In the genomic region with DNA sequence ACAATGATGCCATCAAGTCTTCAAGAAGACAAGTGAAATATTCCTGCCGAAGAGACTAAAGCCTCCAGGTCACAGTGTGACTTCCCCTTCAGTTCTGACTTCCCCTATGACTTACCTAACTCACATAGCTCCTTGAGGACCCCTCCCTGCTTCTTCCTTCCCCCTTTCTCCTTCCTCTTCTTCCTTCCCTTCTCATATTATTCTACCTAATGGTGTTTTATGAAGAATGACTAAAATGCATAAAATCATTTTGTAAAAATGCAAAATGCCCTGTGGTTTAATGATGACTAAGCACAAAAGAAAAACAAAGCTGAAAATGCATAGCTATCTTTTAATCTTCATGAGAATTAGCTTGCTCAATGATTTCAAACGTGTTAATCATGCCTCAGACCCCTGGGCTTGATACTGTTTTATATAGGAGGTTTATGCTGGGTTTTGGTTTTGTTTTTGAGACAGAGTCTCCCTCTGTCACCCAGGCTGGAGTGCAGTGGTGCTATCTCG, we compare ENCODE assay signal across 10 cellular contexts. TPM values are rescaled to one million over a fixed set of nuclear protein-coding genes. Genes with fewer than 3 reads are reported as not detected.
DNase-seq lines count a peak whose midpoint lies in the region; ATAC-seq, FAIRE-seq and TF ChIP-seq lines count a peak whose summit lies in the region.
"Had no signal": no experiment of that assay in that cellular context is flagged by ENCODE, and none has a peak within 500 bp of the region (broad histone marks: within the 10 kb centered on the region; RNA-seq: fewer than 3 reads in every experiment).

No MANE protein-coding gene starts in this region.

- no TSS peak for BruUV-seq in GM12878 (replicated peaks; lab: Mats Ljungman, UMichigan)

- no peak for TF ChIP-seq CTCF in MM.1S (IDR thresholded peaks at IDR 0.05; ENCODE audit: low read length)
- no peak for TF ChIP-seq CTCF in GM12878 (IDR thresholded peaks at IDR 0.05 in 2 of 3, conservative IDR thresholded peaks at IDR 0.05 in 1 of 3; ENCODE audit: control insufficient read depth in 2 of 3, extremely low read depth in 1 of 3, insufficient read depth in 1 of 3, low read depth in 3 of 3, low read length in 3 of 3)
- TF ChIP-seq CTCF in right lobe of liver (IDR thresholded peaks at IDR 0.05) = no peak

- TF ChIP-seq POLR2A in GM12878 (IDR thresholded peaks at IDR 0.05; ENCODE audit: low read depth, low read length) (no peak), right lobe of liver (IDR thresholded peaks at IDR 0.05) (no peak)

- H3K9ac ChIP-seq in MM.1S (ENCODE audit: low read length) (no peak overlapping the region), GM12878 (ENCODE audit: control insufficient read depth, insufficient read depth, low read length) (no peak overlapping the region)

- in situ Hi-C loops in GM12878 (cut with MboI) = no loop called here

- DNase-seq in AG20443 (ENCODE audit: low spot score) (peak; percentile 66), MM.1S (no peak), GM12878 (ENCODE audit: low read depth, low spot score) (no peak), right lobe of liver (no peak), NCI-H1417 (lab: John Stamatoyannopoulos, UW) (no peak), NCI-H187 treated with DMSO at 0.1 percent for 48 hours (lab: John Stamatoyannopoulos, UW) (no peak)
- DNase-seq in activated CD4-positive, alpha-beta T cell treated with anti-CD3 and anti-CD28 coated beads for 1 hour = no peak
- DNase-seq: activated T-cell treated with anti-CD3 and anti-CD28 coated beads for 4 hours, endodermal cell had no signal

- no peaks in the 10 kb centered on the region for H3K9me3 ChIP-seq in MM.1S (replicated peaks; ENCODE audit: insufficient read depth, low read length)
- peaks cover 6% of the 10 kb centered on the region for H3K9me3 ChIP-seq in GM12878 (replicated peaks; ENCODE audit: control insufficient read depth, insufficient read depth, low read length)
- H3K9me3 ChIP-seq in right lobe of liver = peaks cover 0 to 4% (median 0%) of the 10 kb centered on the region in 4 donors

- H3K27ac ChIP-seq in MM.1S (ENCODE audit: low read length) (no peak overlapping the region), GM12878 (ENCODE audit: control insufficient read depth, insufficient read depth) (no peak overlapping the region), right lobe of liver (no peak overlapping the region)

- H4K20me1 ChIP-seq in MM.1S (ENCODE audit: insufficient read depth, low read length) (no peaks in the 10 kb centered on the region), GM12878 (ENCODE audit: control insufficient read depth, insufficient read depth) (no peaks in the 10 kb centered on the region)

- no peaks in the 10 kb centered on the region for H3K79me2 ChIP-seq in MM.1S (ENCODE audit: low read length)
- no peaks in the 10 kb centered on the region for H3K79me2 ChIP-seq in GM12878 (ENCODE audit: control insufficient read depth, insufficient read depth, low read length)

- CTCF ChIA-PET in GM12878 (lab: Yijun Ruan, JAX) = interaction anchor here (0.6 to 1.7 kb wide), 5 partner anchors 11 to 101 kb away, joined by 3 to 5 read pairs (median 3); no protein-coding TSS in a partner anchor

- H2AFZ ChIP-seq in MM.1S (ENCODE audit: low read length) (peak overlapping the region; percentile 33; the same call in 1 of the 2 replicates), GM12878 (ENCODE audit: control insufficient read depth, low read depth, low read length) (no peak overlapping the region; the same call in 1 of the 2 replicates)

- no peaks in the 10 kb centered on the region for H3F3A ChIP-seq in MM.1S (ENCODE audit: insufficient read depth, low read length)

- intact Hi-C loops in GM12878 (cut with micrococcal nuclease; ENCODE audit: unreplicated experiment) (no loop called here), right lobe of liver (cut with DNase I) (no loop called here)

- H3K4me1 ChIP-seq in MM.1S (ENCODE audit: low read length) (peaks cover 10% of the 10 kb centered on the region), GM12878 (ENCODE audit: control insufficient read depth, insufficient read depth, low read length) (no peaks in the 10 kb centered on the region), right lobe of liver (no peaks in the 10 kb centered on the region)

- WGBS in GM12878 (ENCODE audit: insufficient coverage, insufficient replicate concordance, low lambda C conversion rate, missing lambda C conversion rate) = 21% methylated on average over 3 of the region's 3 CpGs
- 42% methylated on average over 3 of the region's 3 CpGs for WGBS in right lobe of liver (ENCODE audit: insufficient coverage, low coverage, low lambda C conversion rate, missing lambda C conversion rate)

- POLR2A ChIA-PET in GM12878 (lab: Charles Lee) = interaction anchor here (0.7 to 1.0 kb wide), 3 partner anchors 31 to 35 kb away, joined by 3 to 4 read pairs (median 3); no protein-coding TSS in a partner anchor

- no peak for TF ChIP-seq EP300 in GM12878 (IDR thresholded peaks at IDR 0.05; ENCODE audit: borderline replicate concordance in 1 of 2, control insufficient read depth in 1 of 2, low read depth in 2 of 2, low read length in 2 of 2)

- H3K9me2 ChIP-seq in MM.1S (replicated peaks; ENCODE audit: insufficient read depth, low read length) = no peaks in the 10 kb centered on the region

- ATAC-seq in GM12878 = peak; percentile 51
- peak; percentile 43 to 57 (median 54) for ATAC-seq in right lobe of liver
- no peak for ATAC-seq in GM21423 (IDR thresholded peaks at IDR 0.05; ENCODE audit: unreplicated experiment)

- H3K36me3 ChIP-seq in MM.1S (replicated peaks; ENCODE audit: insufficient read depth, low read length) (no peaks in the 10 kb centered on the region), GM12878 (ENCODE audit: control insufficient read depth in 2 of 2, insufficient read depth in 2 of 2, low read length in 1 of 2) (no peaks in the 10 kb centered on the region), right lobe of liver (no peaks in the 10 kb centered on the region)

- RAD21 ChIA-PET in GM12878 (lab: Charles Lee; ENCODE audit: unreplicated experiment) = interaction anchor here (0.8 to 1.5 kb wide), 2 partner anchors 18 to 26 kb away, joined by 3 read pairs; no protein-coding TSS in a partner anchor

- TF ChIP-seq RAD21 in GM12878 (IDR thresholded peaks at IDR 0.05; ENCODE audit: insufficient read depth, low read depth, low read length) = no peak

- H3K4me3 ChIP-seq in MM.1S (ENCODE audit: low read length) (no peak overlapping the region), GM12878 (no peak overlapping the region), right lobe of liver (no peak overlapping the region)

- SMC1A ChIA-PET in GM12878 (lab: Charles Lee; ENCODE audit: uncharacterized antibody, unreplicated experiment) = interaction anchor here (1.0 to 1.9 kb wide), 8 partner anchors 12 to 366 kb away, joined by 3 to 6 read pairs (median 3); no protein-coding TSS in a partner anchor

- peak; percentile 64 for FAIRE-seq in GM12878 (lab: Jason Lieb, UNC)

- no peak overlapping the region for H3K4me2 ChIP-seq in MM.1S (ENCODE audit: low read depth, low read length)
- H3K4me2 ChIP-seq in GM12878 (ENCODE audit: control insufficient read depth, insufficient read depth) = no peak overlapping the region

- H3K27me3 ChIP-seq in MM.1S (replicated peaks; ENCODE audit: insufficient read depth, low read length) (no peaks in the 10 kb centered on the region), GM12878 (replicated peaks in 1 of 2; ENCODE audit: control insufficient read depth in 2 of 2, insufficient read depth in 2 of 2, low read length in 1 of 2) (no peaks in the 10 kb centered on the region), right lobe of liver (no peaks in the 10 kb centered on the region)

TF ChIP-seq in GM12878, 131 proteins besides CTCF, POLR2A, EP300 and RAD21:
- TF ChIP-seq SPI1 (IDR thresholded peaks at IDR 0.05; ENCODE audit: borderline replicate concordance, insufficient read depth, low read depth, low read length) (peak; percentile 27; the same call in 1 of the 2 replicates), SIX5 (IDR thresholded peaks at IDR 0.05; ENCODE audit: low read depth, low read length, severe bottlenecking) (no peak), MEF2B (IDR thresholded peaks at IDR 0.05; ENCODE audit: partially characterized antibody, poor library complexity, severe bottlenecking) (no peak), POU2F2 (IDR thresholded peaks at IDR 0.05; ENCODE audit: borderline replicate concordance, low read depth, low read length) (no peak)
- TF ChIP-seq, protein P1, sequence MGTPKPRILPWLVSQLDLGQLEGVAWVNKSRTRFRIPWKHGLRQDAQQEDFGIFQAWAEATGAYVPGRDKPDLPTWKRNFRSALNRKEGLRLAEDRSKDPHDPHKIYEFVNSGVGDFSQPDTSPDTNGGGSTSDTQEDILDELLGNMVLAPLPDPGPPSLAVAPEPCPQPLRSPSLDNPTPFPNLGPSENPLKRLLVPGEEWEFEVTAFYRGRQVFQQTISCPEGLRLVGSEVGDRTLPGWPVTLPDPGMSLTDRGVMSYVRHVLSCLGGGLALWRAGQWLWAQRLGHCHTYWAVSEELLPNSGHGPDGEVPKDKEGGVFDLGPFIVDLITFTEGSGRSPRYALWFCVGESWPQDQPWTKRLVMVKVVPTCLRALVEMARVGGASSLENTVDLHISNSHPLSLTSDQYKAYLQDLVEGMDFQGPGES (IDR thresholded peaks at IDR 0.05) = no peak
TF ChIP-seq in GM12878: peak in this region for 1.

RNA-seq across cellular contexts. Expression of a gene that starts 26.1 kb away (rescaled TPM):
- not detected in 2 replicates for total RNA-seq in GM12878 (2013; cell fraction: nucleolus; rRNA removed)
- total RNA-seq in GM12878 (2014; rRNA removed) = not detected in 2 replicates
- total RNA-seq in GM12878 (2014; rRNA removed; fragmentation: Illumina TruSeq; extraction: Trizol) = not detected in 2 replicates
- 1.3 and 1.7 TPM in 2 replicates for total RNA-seq in GM12878 (2021)
- not detected for polyA plus RNA-seq in GM12878 (2011; ENCODE audit: low read depth)
- not detected in 2 replicates for polyA plus RNA-seq in GM12878 (2011; rRNA removed)
- polyA plus RNA-seq in GM12878 (2011; cell fraction: cytosol; rRNA removed) = not detected in 2 replicates
- polyA plus RNA-seq in GM12878 (2011; cell fraction: nucleus; rRNA removed) = not detected in 2 replicates
- polyA plus RNA-seq in GM12878 (2012) = not detected in 2 replicates
- polyA plus RNA-seq in GM12878 (2014; fragmentation: Illumina TruSeq; extraction: Trizol) = not detected in 2 replicates
- under 1 TPM in 1 of 2 experiments, not detected in 1; 0.06 TPM for polyA plus RNA-seq in GM12878 (2014; fragmentation: Nextera tagmentation; extraction: Ambion mirVana)
- not detected in 2 replicates for polyA plus RNA-seq in GM12878 (2014; rRNA removed)
- not detected for polyA plus RNA-seq in GM12878 (2016; fragmentation: Nextera tagmentation; extraction: Ambion mirVana)
- not detected in 2 replicates for polyA minus RNA-seq in GM12878 (2011; rRNA and poly(A)+ RNA removed)
- not detected in 2 replicates for polyA minus RNA-seq in GM12878 (2011; cell fraction: cytosol; rRNA and poly(A)+ RNA removed)
- polyA minus RNA-seq in GM12878 (2011; cell fraction: nucleus; rRNA and poly(A)+ RNA removed) = not detected in 2 replicates
- 100 to 1,000 TPM; 210 to 473 (median 316) TPM for total RNA-seq in right lobe of liver
- total RNA-seq: endodermal cell had no signal

Comparison
In these comparisons a context has a peak if more than half of its experiments do, and no peak if none do; other contexts are left out.
1. RNA of a gene that starts 26.1 kb away (total RNA-seq): 210 to 473 TPM in right lobe of liver; 1.3 to 1.7 TPM in GM12878; every median in the first group is over 10 times any median in the second.